Comparison of ENCODE assay signal across 9 cellular contexts in genomic region chr5:181163487-181164075, GRCh38. TPM values are rescaled to one million over a fixed set of nuclear protein-coding genes. Genes with fewer than 3 reads are reported as not detected.
DNase-seq lines count a peak whose midpoint lies in the region; ATAC-seq and TF ChIP-seq lines count a peak whose summit lies in the region.
"Had no signal": no experiment of that assay in that cellular context is flagged by ENCODE, and none has a peak within 500 bp of the region (broad histone marks: within the 10 kb centered on the region; RNA-seq: fewer than 3 reads in every experiment).

No MANE protein-coding gene starts in this region.

- no peak for ATAC-seq in activated naive CD8-positive, alpha-beta T cell treated with anti-CD3 and anti-CD28 coated beads, Interleukin-2, amount 50 U/mL, for 24 hours
- ATAC-seq in natural killer cell (no peak), HG03196 (IDR thresholded peaks at IDR 0.05; ENCODE audit: unreplicated experiment) (no peak), HG03045 (IDR thresholded peaks at IDR 0.05; ENCODE audit: unreplicated experiment) (no peak), GM19351 (IDR thresholded peaks at IDR 0.05; ENCODE audit: unreplicated experiment) (no peak)
- ATAC-seq: left colon had no signal

- H3K27ac Mint-ChIP-seq in activated naive CD8-positive, alpha-beta T cell treated with anti-CD3 and anti-CD28 coated beads, Interleukin-2, amount 50 U/mL, for 24 hours, result peak overlapping the region; percentile 91
- peak overlapping the region in 1 of 2 donors; percentile 85 for H3K27ac Mint-ChIP-seq in natural killer cell

- peaks cover 36% of the 10 kb centered on the region for H3K27me3 Mint-ChIP-seq in activated naive CD8-positive, alpha-beta T cell treated with anti-CD3 and anti-CD28 coated beads, Interleukin-2, amount 50 U/mL, for 24 hours
- peaks cover 30 to 32% of the 10 kb centered on the region in 2 donors for H3K27me3 Mint-ChIP-seq in natural killer cell (ENCODE audit: low read depth in 2 of 2)

- TF ChIP-seq CTCF in GM12865 (IDR thresholded peaks at IDR 0.05; ENCODE audit: insufficient read depth, low read depth, low read length, missing control alignments) (no peak), natural killer cell (IDR thresholded peaks at IDR 0.05) (no peak)

- H3K27me3 ChIP-seq in Karpas-422 (ENCODE audit: low read length), result no peaks in the 10 kb centered on the region

- intact Hi-C loops in natural killer cell (cut with micrococcal nuclease), result no loop called here

- H3K9me3 Mint-ChIP-seq in activated naive CD8-positive, alpha-beta T cell treated with anti-CD3 and anti-CD28 coated beads, Interleukin-2, amount 50 U/mL, for 24 hours, result peaks cover 9% of the 10 kb centered on the region
- H3K9me3 Mint-ChIP-seq in natural killer cell, result no peaks in the 10 kb centered on the region

- H3K4me3 Mint-ChIP-seq in activated naive CD8-positive, alpha-beta T cell treated with anti-CD3 and anti-CD28 coated beads, Interleukin-2, amount 50 U/mL, for 24 hours, result peak overlapping the region; percentile 76
- peak overlapping the region; percentile 86 for H3K4me3 Mint-ChIP-seq in natural killer cell

- no peak overlapping the region for H3K9ac ChIP-seq in Karpas-422 (ENCODE audit: low read length)

- H4K20me1 ChIP-seq in Karpas-422 (ENCODE audit: insufficient read depth, low read depth, low read length), result no peaks in the 10 kb centered on the region

- H3K4me3 ChIP-seq in GM12865 (ENCODE audit: low read depth, low read length) (no peak overlapping the region; the same call in none of the 2 replicates), Karpas-422 (ENCODE audit: low read length) (no peak overlapping the region)

- H3K4me1 ChIP-seq in Karpas-422 (ENCODE audit: low read length), result peaks cover 35% of the 10 kb centered on the region

- no peaks in the 10 kb centered on the region for H3K9me2 ChIP-seq in Karpas-422 (replicated peaks; ENCODE audit: insufficient read depth, low read length)

- H3K4me2 ChIP-seq in Karpas-422 (ENCODE audit: low read depth, low read length, poor library complexity, severe bottlenecking), result no peak overlapping the region

- no peaks in the 10 kb centered on the region for H3K36me3 Mint-ChIP-seq in activated naive CD8-positive, alpha-beta T cell treated with anti-CD3 and anti-CD28 coated beads, Interleukin-2, amount 50 U/mL, for 24 hours (ENCODE audit: low read depth)
- H3K36me3 Mint-ChIP-seq in natural killer cell, result no peaks in the 10 kb centered on the region

- H2AFZ ChIP-seq in Karpas-422 (ENCODE audit: low read length), result peak overlapping the region; percentile 67; the same call in 1 of the 2 replicates

- no peaks in the 10 kb centered on the region for H3K79me2 ChIP-seq in Karpas-422 (ENCODE audit: low read length)

- no peaks in the 10 kb centered on the region for H3K36me3 ChIP-seq in Karpas-422 (ENCODE audit: insufficient read depth, low read length)

- H3K4me1 Mint-ChIP-seq in activated naive CD8-positive, alpha-beta T cell treated with anti-CD3 and anti-CD28 coated beads, Interleukin-2, amount 50 U/mL, for 24 hours, result peaks cover 68% of the 10 kb centered on the region
- peaks cover 21 to 32% of the 10 kb centered on the region in 2 donors for H3K4me1 Mint-ChIP-seq in natural killer cell

- no peaks in the 10 kb centered on the region for H3K9me3 ChIP-seq in Karpas-422 (ENCODE audit: low read length)

- DNase-seq in GM12865 (ENCODE audit: low read depth) (peak; percentile 65), Karpas-422 (no peak), natural killer cell (no peak)
- DNase-seq in activated naive CD8-positive, alpha-beta T cell treated with anti-CD3 and anti-CD28 coated beads, Interleukin-2, amount 50 U/mL, for 24 hours, result no peak
- DNase-seq: left colon, NCI-H526 had no signal

- H3K27ac ChIP-seq in Karpas-422 (ENCODE audit: low read length), result no peak overlapping the region

RNA-seq across cellular contexts. Expression of gene OR2V2, which starts 16.2 kb away (rescaled TPM):
- not detected in 2 replicates for total RNA-seq in Karpas-422 (2014; rRNA removed; shearing (Covaris generic); ENCODE audit: low replicate concordance)
- total RNA-seq in natural killer cell, result not detected
- total RNA-seq: left colon had no signal

RNA-seq across cellular contexts. Expression of gene OR2V1, which starts 32.6 kb away (rescaled TPM):
- total RNA-seq in Karpas-422 (2014; rRNA removed; shearing (Covaris generic); ENCODE audit: low replicate concordance), result not detected in 2 replicates
- total RNA-seq in natural killer cell, result not detected
- total RNA-seq: left colon had no signal

RNA-seq across cellular contexts. Expression of gene TRIM7, which starts 41.4 kb away (rescaled TPM):
- 2.0 TPM in 1 of 2 replicates, not detected in the other for total RNA-seq in Karpas-422 (2014; rRNA removed; shearing (Covaris generic); ENCODE audit: low replicate concordance)
- total RNA-seq in natural killer cell, result 1 to 10 TPM in 1 of 3 donors, under 1 TPM in 1, not detected in 1; 0.73 to 1.2 TPM

RNA-seq across cellular contexts. Expression of gene TRIM41, which starts 59.5 kb away (rescaled TPM):
- total RNA-seq in Karpas-422 (2014; rRNA removed; shearing (Covaris generic); ENCODE audit: low replicate concordance), result 23.6 and 46.2 TPM in 2 replicates
- 10 to 100 TPM; 33.4 to 41.6 (median 36.0) TPM for total RNA-seq in natural killer cell
